26 cellular contexts compared by ENCODE assay signal in the genomic region with DNA sequence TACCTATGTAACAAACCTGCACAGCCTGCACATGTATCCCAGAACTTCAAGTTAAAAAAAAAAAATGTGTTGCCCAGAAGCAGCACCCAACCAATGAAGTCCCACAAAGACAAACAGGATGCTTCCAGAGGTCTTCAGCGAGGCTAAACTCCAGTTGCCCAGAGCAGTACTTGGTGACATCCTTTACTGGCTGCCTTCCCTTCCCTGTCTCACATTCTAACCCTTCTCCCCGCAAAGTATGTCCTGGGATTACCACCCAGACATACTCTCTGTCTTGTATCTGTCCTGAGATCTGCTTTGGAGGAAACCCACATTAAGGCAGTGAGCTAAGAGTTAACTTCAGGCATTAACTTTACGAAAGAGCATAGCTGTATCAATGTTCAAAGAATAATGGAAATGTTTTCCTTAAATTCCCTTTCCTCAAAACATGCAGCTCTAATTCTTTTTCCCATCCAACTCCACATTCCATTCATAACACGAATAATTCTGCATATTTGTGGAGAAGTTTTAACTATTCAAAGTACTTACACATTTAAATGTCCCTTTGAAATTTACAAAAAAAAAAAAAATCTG.
A peak's percentile ranks its signal among the peaks of the same experiment; 100 is the strongest.
DNase-seq lines count a peak whose midpoint lies in the region; ATAC-seq and TF ChIP-seq lines count a peak whose summit lies in the region.
"Had no signal": no experiment of that assay in that cellular context is flagged by ENCODE, and none has a peak within 500 bp of the region (broad histone marks: within the 10 kb centered on the region; RNA-seq: fewer than 3 reads in every experiment).

No MANE protein-coding gene starts in this region.

- no peaks in the 10 kb centered on the region for H3K9me3 ChIP-seq in lower lobe of right lung

- no peaks in the 10 kb centered on the region for H3K36me3 ChIP-seq in lower lobe of right lung

- H3K4me3 ChIP-seq in lower lobe of right lung: no peak overlapping the region
- H3K4me3 ChIP-seq: GM23338 had no signal

- no peaks in the 10 kb centered on the region for H3K36me3 Mint-ChIP-seq in mesothelial cell of epicardium
- no peaks in the 10 kb centered on the region for H3K36me3 Mint-ChIP-seq in naive thymus-derived CD8-positive, alpha-beta T cell
- H3K36me3 Mint-ChIP-seq: CD4-positive, alpha-beta memory T cell had no signal

- H3K27ac ChIP-seq in lower lobe of right lung: no peak overlapping the region

- H3K27me3 ChIP-seq in lower lobe of right lung (ENCODE audit: low read depth): no peaks in the 10 kb centered on the region

- H3K4me1 ChIP-seq in lower lobe of right lung: no peaks in the 10 kb centered on the region

- H3K27ac Mint-ChIP-seq in mesothelial cell of epicardium: peak overlapping the region; percentile 76
- H3K27ac Mint-ChIP-seq in naive thymus-derived CD8-positive, alpha-beta T cell: no peak overlapping the region
- H3K27ac Mint-ChIP-seq: CD4-positive, alpha-beta memory T cell; GM23338; H9 had no signal

- no peak for ATAC-seq in naive thymus-derived CD8-positive, alpha-beta T cell
- no peak for ATAC-seq in lower lobe of right lung
- ATAC-seq in omental fat pad (ENCODE audit: low FRiP score): no peak
- ATAC-seq: GM23338, PC-3 had no signal

- H3K4me3 Mint-ChIP-seq in mesothelial cell of epicardium: no peak overlapping the region
- H3K4me3 Mint-ChIP-seq in naive thymus-derived CD8-positive, alpha-beta T cell: no peak overlapping the region
- H3K4me3 Mint-ChIP-seq: CD4-positive, alpha-beta memory T cell; GM23338; H9 had no signal

- TF ChIP-seq CTCF in mesothelial cell of epicardium (IDR thresholded peaks at IDR 0.05; ENCODE audit: unreplicated experiment) (no peak), lower lobe of right lung (IDR thresholded peaks at IDR 0.05) (no peak), omental fat pad (IDR thresholded peaks at IDR 0.05) (no peak)

- POLR2A ChIA-PET in naive thymus-derived CD8-positive, alpha-beta T cell (lab: Charles Lee): no interaction called here

- intact Hi-C loops in lower lobe of right lung (cut with DNase I): no loop called here

- DNase-seq in AG08395 (ENCODE audit: low spot score) (peak; percentile 30), EL (peak; percentile 3), astrocyte of the hippocampus (ENCODE audit: low read depth, low spot score) (peak; percentile 7), mesothelial cell of epicardium (ENCODE audit: low spot score in 2 of 2, unreplicated experiment in 2 of 2) (no peak), lower lobe of right lung (no peak), omental fat pad (ENCODE audit: low spot score) (no peak)
- no peak for DNase-seq in naive thymus-derived CD8-positive, alpha-beta T cell
- DNase-seq: 8988T; ACHN; AML-193; C1 segment of cervical spinal cord; CD4-positive, alpha-beta memory T cell; COR-L47; DMS53; GDM1; H9; IMR-90; KG1; MM.1S; NCI-H2029; NCI-H446; NCI-H524 treated with DMSO at 0.1 percent for 48 hours; NCI-H82; NK-92 treated with Interleukin-12 subunit alpha and Interleukin-12 subunit beta, amount 100 ng/mL, for 24 hours; PC-3 had no signal

- H3K9me3 Mint-ChIP-seq in mesothelial cell of epicardium: no peaks in the 10 kb centered on the region
- H3K9me3 Mint-ChIP-seq in naive thymus-derived CD8-positive, alpha-beta T cell: peaks cover 0 to 2% (median 0%) of the 10 kb centered on the region in 9 donors
- H3K9me3 Mint-ChIP-seq: CD4-positive, alpha-beta memory T cell; GM23338 had no signal

- H3K27me3 Mint-ChIP-seq in mesothelial cell of epicardium (ENCODE audit: low read depth): no peaks in the 10 kb centered on the region
- peaks cover 16 to 34% (median 29%) of the 10 kb centered on the region in 5 donors for H3K27me3 Mint-ChIP-seq in naive thymus-derived CD8-positive, alpha-beta T cell

- peaks cover 26% of the 10 kb centered on the region for H3K4me1 Mint-ChIP-seq in mesothelial cell of epicardium
- no peaks in the 10 kb centered on the region for H3K4me1 Mint-ChIP-seq in naive thymus-derived CD8-positive, alpha-beta T cell

Comparison
In these comparisons a context has a peak if more than half of its experiments do, and no peak if none do; other contexts are left out.
1. DNase-seq: peak in AG08395 (single experiment), EL (single experiment) and astrocyte of the hippocampus (single experiment); none in mesothelial cell of epicardium (0 of 2), naive thymus-derived CD8-positive, alpha-beta T cell (0 of 10), lower lobe of right lung (single experiment) and omental fat pad (single experiment).